In the genomic region with DNA sequence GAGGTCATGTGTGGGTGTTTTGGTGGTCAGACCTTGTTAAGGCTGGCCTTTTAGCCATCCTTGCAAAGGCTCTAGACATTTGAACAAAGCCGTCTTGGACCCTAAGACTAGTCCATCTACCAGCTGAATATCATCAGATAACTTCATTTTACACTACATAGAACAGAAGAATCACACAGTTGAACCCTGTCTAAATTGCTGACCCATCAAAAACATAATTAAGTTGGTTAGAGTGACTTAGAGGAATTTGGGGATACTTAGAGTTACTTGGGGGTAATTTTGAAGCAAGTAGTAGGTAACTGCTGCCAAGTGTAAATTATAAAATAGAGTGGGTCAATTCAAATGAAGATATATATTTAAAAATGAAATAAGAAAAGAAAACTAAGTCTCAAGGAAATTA, we compare ENCODE assay signal across 28 cellular contexts.
"Had no signal": no experiment of that assay in that cellular context is flagged by ENCODE, and none has a peak within 500 bp of the region (broad histone marks: within the 10 kb centered on the region; RNA-seq: fewer than 3 reads in every experiment).

No MANE protein-coding gene starts in this region.

- H3K36me3 ChIP-seq: colonic mucosa, esophagus squamous epithelium, gastrocnemius medialis, heart right ventricle, left lung, lower lobe of right lung had no signal

- H3K4me3 Mint-ChIP-seq: dendritic cell treated with granulocyte-macrophage colony-stimulating factor and Interleukin-4, amounts not matched to agents 40 ng/mL and 50 ng/mL, for 4 days; effector memory CD8-positive, alpha-beta T cell; endodermal cell; mesothelial cell of epicardium; naive B cell had no signal

- H3K4me1 Mint-ChIP-seq: endodermal cell, mesothelial cell of epicardium, naive B cell had no signal

- H3K4me3 ChIP-seq: colonic mucosa, esophagus squamous epithelium, gastrocnemius medialis, heart right ventricle, left lung, lower lobe of right lung, mucosa of descending colon had no signal

- FAIRE-seq: endometrium, islet of Langerhans, keratinocyte had no signal

- H3K9me3 ChIP-seq: colonic mucosa, esophagus squamous epithelium, gastrocnemius medialis, lower lobe of right lung, mucosa of descending colon had no signal

- H3K4me1 ChIP-seq: colonic mucosa, esophagus squamous epithelium, gastrocnemius medialis, left lung, lower lobe of right lung had no signal

- ATAC-seq: effector memory CD8-positive, alpha-beta T cell; esophagus mucosa; gastrocnemius medialis; heart right ventricle; left cardiac atrium; left lung; left ventricle myocardium superior; lower lobe of right lung; mucosa of descending colon had no signal

- H3K27me3 ChIP-seq: colonic mucosa, esophagus squamous epithelium, gastrocnemius medialis, heart right ventricle, left lung had no signal

- H3K27ac Mint-ChIP-seq: dendritic cell treated with granulocyte-macrophage colony-stimulating factor and Interleukin-4, amounts not matched to agents 40 ng/mL and 50 ng/mL, for 4 days; effector memory CD8-positive, alpha-beta T cell; endodermal cell; mesothelial cell of epicardium; naive B cell had no signal

- DNase-seq: colonic mucosa; cortex of kidney; effector CD8-positive, alpha-beta T cell; effector memory CD8-positive, alpha-beta T cell; endodermal cell; erythroblast; esophagus squamous epithelium; foreskin fibroblast; foreskin melanocyte; gastrocnemius medialis; glutamatergic neuron; head of caudate nucleus; heart right ventricle; hippocampal formation; left cardiac atrium; left lung; left ventricle myocardium superior; lower lobe of right lung; mesenchymal stem cell; mucosa of descending colon; naive B cell had no signal

- H3K27ac ChIP-seq: colonic mucosa, epithelial cell of prostate, esophagus squamous epithelium, gastrocnemius medialis, heart right ventricle, left lung, lower lobe of right lung had no signal

- H3K27me3 Mint-ChIP-seq: dendritic cell treated with granulocyte-macrophage colony-stimulating factor and Interleukin-4, amounts not matched to agents 40 ng/mL and 50 ng/mL, for 4 days; effector memory CD8-positive, alpha-beta T cell; naive B cell had no signal

- H3K9me3 Mint-ChIP-seq: endodermal cell had no signal

- H3K36me3 Mint-ChIP-seq: mesothelial cell of epicardium, naive B cell had no signal
